Comparison of ENCODE assay signal across 8 cellular contexts in the genomic region with DNA sequence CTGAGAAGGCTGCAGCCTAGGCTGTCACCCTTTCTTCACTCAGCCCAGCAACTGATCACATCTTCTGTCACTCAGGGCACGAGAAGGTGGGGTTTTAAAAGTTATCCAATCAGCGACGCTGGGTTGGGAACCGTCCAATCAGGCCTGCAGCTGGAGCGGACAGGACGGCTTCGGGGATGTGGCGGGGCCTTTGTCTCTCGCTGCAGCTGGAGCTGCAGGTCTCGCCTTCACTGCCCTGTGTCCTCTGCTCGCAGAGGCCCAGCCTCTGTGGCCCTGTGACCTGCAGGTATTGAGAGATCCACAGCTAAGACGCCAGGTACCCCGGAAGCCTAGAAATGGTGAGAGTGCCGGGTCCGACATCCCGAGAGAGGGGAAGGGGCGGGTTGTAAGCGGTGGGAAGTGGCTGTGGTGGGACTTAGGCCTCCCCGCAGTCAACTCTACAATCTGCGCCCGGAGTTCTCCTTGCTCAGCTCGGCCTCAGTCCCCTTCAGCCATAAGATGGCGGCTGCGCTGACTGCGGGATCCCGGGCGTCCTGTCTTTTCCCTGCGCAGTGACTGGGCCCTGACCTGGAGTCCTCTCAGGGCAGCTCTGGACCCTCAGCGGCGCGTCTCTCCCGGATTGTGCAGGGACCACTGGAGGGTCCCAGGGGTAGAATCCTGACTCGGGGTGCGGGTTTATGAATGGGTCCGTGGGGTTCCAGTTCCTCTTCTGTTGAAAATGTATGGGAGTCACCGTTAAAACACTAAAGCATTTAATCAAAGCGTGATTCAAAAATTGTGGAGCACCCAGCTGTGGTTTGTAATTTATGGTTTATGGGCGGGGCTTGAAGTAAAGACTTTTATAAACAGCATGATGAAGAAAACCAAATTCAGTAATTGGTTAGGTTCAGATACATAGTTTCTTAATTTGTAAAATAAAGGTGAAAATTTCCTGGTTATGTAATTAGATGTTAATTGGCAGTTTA. TPM values are rescaled to one million over a fixed set of nuclear protein-coding genes. Genes with fewer than 3 reads are reported as not detected.
DNase-seq lines count a peak whose midpoint lies in the region; ATAC-seq, FAIRE-seq and TF ChIP-seq lines count a peak whose summit lies in the region.

A gene (plus strand): TSS at position 193 of the 965 bp plus-strand sequence. CDS start 16,066 bp downstream, outside the sequence.

- CTCF ChIA-PET in activated CD8-positive, alpha-beta memory T cell treated with anti-CD3 and anti-CD28 coated beads for 36 hours (lab: Charles Lee): interaction anchor here (0.8 kb wide), 1 partner anchor 173 kb away, joined by 3 read pairs; no protein-coding TSS in a partner anchor

- H3K27ac Mint-ChIP-seq in endodermal cell: peak within 1 kb of the TSS; percentile 100

- H3K9me3 Mint-ChIP-seq in endodermal cell: no peaks in the 10 kb centered on the region

- no peaks in the 10 kb centered on the region for H3K9me3 ChIP-seq in endodermal cell (ENCODE audit: control insufficient read depth, low read length)

- peaks cover 33% of the 10 kb centered on the region for H3K36me3 Mint-ChIP-seq in endodermal cell (ENCODE audit: low read depth)

- peak; percentile 95 for ATAC-seq in HG03457 (IDR thresholded peaks at IDR 0.05; ENCODE audit: unreplicated experiment)

- H3K36me3 ChIP-seq in endodermal cell (ENCODE audit: control insufficient read depth, insufficient read depth, low read length): peaks cover 34% of the 10 kb centered on the region

- H3K27me3 ChIP-seq in endodermal cell (ENCODE audit: control insufficient read depth, insufficient read depth, low read length, poor library complexity, severe bottlenecking): no peaks in the 10 kb centered on the region

- H3K27me3 Mint-ChIP-seq in endodermal cell (ENCODE audit: insufficient read depth): no peaks in the 10 kb centered on the region

- 0 to 1% methylated on average over 16 to 38 of the region's 38 CpGs for WGBS in endodermal cell (ENCODE audit: insufficient coverage in 1 of 2, insufficient read length in 1 of 2), 2 experiments

- peak within 1 kb of the TSS; percentile 96 for H3K9ac ChIP-seq in endodermal cell (ENCODE audit: extremely low read depth, low read length, poor library complexity, severe bottlenecking)

- TF ChIP-seq CTCF in endodermal cell (conservative IDR thresholded peaks at IDR 0.05): no peak

- H3K4me3 ChIP-seq in endodermal cell (ENCODE audit: low read length): peak within 1 kb of the TSS; percentile 97

- POLR2A ChIA-PET in activated CD8-positive, alpha-beta memory T cell treated with anti-CD3 and anti-CD28 coated beads for 36 hours (lab: Charles Lee): interaction anchor here (0.7 to 1.5 kb wide), 3 partner anchors 62 to 266 kb away, joined by 3 to 8 read pairs (median 6); a partner anchor contains a TSS

- peaks cover 23% of the 10 kb centered on the region for H3K4me1 Mint-ChIP-seq in endodermal cell

- H3K4me1 ChIP-seq in endodermal cell (ENCODE audit: control insufficient read depth, insufficient read depth, low read length): no peaks in the 10 kb centered on the region

- FAIRE-seq in GM19239 (lab: Jason Lieb, UNC): peak; percentile 99

- peak within 1 kb of the TSS; percentile 99 for H3K4me3 Mint-ChIP-seq in endodermal cell

- H3K27ac ChIP-seq in endodermal cell (ENCODE audit: low read depth, low read length): peak within 1 kb of the TSS; percentile 99

- DNase-seq in Ammon's horn (ENCODE audit: low spot score): peak; percentile 93
- peak; percentile 66 for DNase-seq in GM19239 (ENCODE audit: insufficient read length, low spot score)
- peak; percentile 88 for DNase-seq in NCI-H82 treated with DMSO at 0.1 percent for 48 hours (lab: John Stamatoyannopoulos, UW; ENCODE audit: unreplicated experiment)
- DNase-seq in endodermal cell: peak; percentile 98
- peak; percentile 93 for DNase-seq in mesenteric fat pad (ENCODE audit: low spot score)
- peak; percentile 67 for DNase-seq in stimulated activated CD8-positive, alpha-beta memory T cell treated with anti-CD3 and anti-CD28 coated beads, Interleukin-15, amount 100 ng/mL, for 1 hour (ENCODE audit: low read depth)

RNA-seq across cellular contexts. Expression of the gene that starts here (rescaled TPM):
- total RNA-seq in activated CD8-positive, alpha-beta memory T cell treated with anti-CD3 and anti-CD28 coated beads for 36 hours: 10 to 100 TPM; 13.3 to 16.6 TPM
- 10 to 100 TPM; 50.0 to 63.8 TPM for total RNA-seq in endodermal cell
- 31.6 TPM for polyA plus RNA-seq in endodermal cell (2013, experiment 1 of 2)
- 37.1 TPM for polyA plus RNA-seq in endodermal cell (2013, experiment 2 of 2)
- 4.7 TPM for total RNA-seq in mesenteric fat pad

Comparison
In these comparisons a context has a peak if more than half of its experiments do, and no peak if none do; other contexts are left out.
1. Peak in every context shown above with its lines: DNase-seq, ATAC-seq, H3K4me3 ChIP-seq and H3K27ac ChIP-seq.